ENCODE assay signal across 17 cellular contexts in genomic region chr9:127500399-127500798, GRCh38.
"Had no signal": no experiment of that assay in that cellular context is flagged by ENCODE, and none has a peak within 500 bp of the region (broad histone marks: within the 10 kb centered on the region; RNA-seq: fewer than 3 reads in every experiment).

No MANE protein-coding gene starts in this region.

- H3K27ac Mint-ChIP-seq: activated B cell treated with CpG ODN at 0.5 μM for 24 hours; activated CD4-positive, alpha-beta T cell treated with anti-CD3 and anti-CD28 coated beads, Interleukin-2, amount 10 ng/mL, durations not matched to agents 24 days and 14 days; activated naive CD8-positive, alpha-beta T cell; immature natural killer cell; stimulated activated memory B cell treated with anti-CD40 and anti-IgM and Interleukin-4, amounts not matched to agents 10 μg/mL and 1 μg/mL and 100 μg/mL, for 72 hours; T-helper 1 cell treated with Interleukin-12 subunit alpha and Interleukin-12 subunit beta and Interleukin-4 antibody, amounts not matched to agents 30 μg/mL and 1 μg/mL, for 36 hours had no signal

- H3K4me1 Mint-ChIP-seq: activated B cell treated with CpG ODN at 0.5 μM for 24 hours; central memory CD8-positive, alpha-beta T cell; immature natural killer cell; stimulated activated memory B cell treated with anti-CD40 and anti-IgM and Interleukin-4, amounts not matched to agents 10 μg/mL and 1 μg/mL and 100 μg/mL, for 72 hours had no signal

- DNase-seq: activated B cell treated with CpG ODN at 0.5 μM for 24 hours; activated CD4-positive, alpha-beta T cell treated with anti-CD3 and anti-CD28 coated beads, Interleukin-2, amount 10 ng/mL, durations not matched to agents 24 days and 14 days; activated CD8-positive, alpha-beta memory T cell treated with anti-CD3 and anti-CD28 coated beads, Interleukin-2, amount 50 U/mL, for 48 hours; activated gamma-delta T cell; activated T-cell treated with anti-CD3 and anti-CD28 coated beads, Interleukin-2, amount 50 U/mL, for 72 hours; amygdala; cortex of kidney; effector CD4-positive, alpha-beta T cell; immature natural killer cell; psoas muscle; sigmoid colon; stimulated activated CD4-positive, alpha-beta T cell treated with anti-CD3 and anti-CD28 coated beads, Interleukin-2, amount 100 ng/mL, for 24 hours had no signal

- H3K27me3 Mint-ChIP-seq: activated B cell treated with CpG ODN at 0.5 μM for 24 hours; activated CD4-positive, alpha-beta T cell treated with anti-CD3 and anti-CD28 coated beads, Interleukin-2, amount 10 ng/mL, durations not matched to agents 24 days and 14 days; activated naive CD8-positive, alpha-beta T cell; central memory CD8-positive, alpha-beta T cell; stimulated activated memory B cell treated with anti-CD40 and anti-IgM and Interleukin-4, amounts not matched to agents 10 μg/mL and 1 μg/mL and 100 μg/mL, for 72 hours had no signal

- H3K9me3 ChIP-seq: body of pancreas, psoas muscle, sigmoid colon had no signal

- H3K27ac ChIP-seq: body of pancreas, psoas muscle, sigmoid colon had no signal

- H3K27me3 ChIP-seq: body of pancreas, sigmoid colon had no signal

- H3K9me3 Mint-ChIP-seq: activated B cell treated with CpG ODN at 0.5 μM for 24 hours; activated CD4-positive, alpha-beta T cell treated with anti-CD3 and anti-CD28 coated beads, Interleukin-2, amount 10 ng/mL, durations not matched to agents 24 days and 14 days; activated T-cell treated with anti-CD3 and anti-CD28 coated beads, Interleukin-2, amount 50 U/mL, for 72 hours; central memory CD8-positive, alpha-beta T cell; immature natural killer cell; stimulated activated memory B cell treated with anti-CD40 and anti-IgM and Interleukin-4, amounts not matched to agents 10 μg/mL and 1 μg/mL and 100 μg/mL, for 72 hours; T-helper 1 cell treated with Interleukin-12 subunit alpha and Interleukin-12 subunit beta and Interleukin-4 antibody, amounts not matched to agents 30 μg/mL and 1 μg/mL, for 36 hours had no signal

- H3K4me3 ChIP-seq: body of pancreas, psoas muscle, sigmoid colon had no signal

- H3K4me3 Mint-ChIP-seq: activated B cell treated with CpG ODN at 0.5 μM for 24 hours; activated CD4-positive, alpha-beta T cell treated with anti-CD3 and anti-CD28 coated beads, Interleukin-2, amount 10 ng/mL, durations not matched to agents 24 days and 14 days; activated naive CD8-positive, alpha-beta T cell; activated T-cell treated with anti-CD3 and anti-CD28 coated beads, Interleukin-2, amount 50 U/mL, for 72 hours; central memory CD8-positive, alpha-beta T cell; immature natural killer cell; stimulated activated memory B cell treated with anti-CD40 and anti-IgM and Interleukin-4, amounts not matched to agents 10 μg/mL and 1 μg/mL and 100 μg/mL, for 72 hours; T-helper 1 cell treated with Interleukin-12 subunit alpha and Interleukin-12 subunit beta and Interleukin-4 antibody, amounts not matched to agents 30 μg/mL and 1 μg/mL, for 36 hours had no signal

- H3K4me1 ChIP-seq: psoas muscle had no signal
